In genomic region chr3:138786788-138787276, GRCh38 we compare ENCODE assay signal across 9 cellular contexts. TPM values are rescaled to one million over a fixed set of nuclear protein-coding genes. Genes with fewer than 3 reads are reported as not detected.
DNase-seq lines count a peak whose midpoint lies in the region; ATAC-seq and TF ChIP-seq lines count a peak whose summit lies in the region.
"Had no signal": no experiment of that assay in that cellular context is flagged by ENCODE, and none has a peak within 500 bp of the region (broad histone marks: within the 10 kb centered on the region; RNA-seq: fewer than 3 reads in every experiment).

No MANE protein-coding gene starts in this region.

- peaks cover 18% of the 10 kb centered on the region for H3K4me1 Mint-ChIP-seq in activated naive CD8-positive, alpha-beta T cell treated with anti-CD3 and anti-CD28 coated beads for 36 hours
- peaks cover 13% of the 10 kb centered on the region for H3K4me1 Mint-ChIP-seq in activated naive CD8-positive, alpha-beta T cell treated with anti-CD3 and anti-CD28 coated beads, Interleukin-2, amount 50 U/mL, for 24 hours
- H3K4me1 Mint-ChIP-seq in T-cell (peaks cover 25 to 33% (median 30%) of the 10 kb centered on the region in 3 donors), type B pancreatic cell (ENCODE audit: unreplicated experiment) (peaks cover 5% of the 10 kb centered on the region)

- POLR2A ChIA-PET in T-cell (lab: Charles Lee) = interaction anchor here in 1 of 2 donors (0.6 to 0.7 kb wide), 3 partner anchors 8 to 194 kb away, joined by 3 to 5 read pairs (median 4); no protein-coding TSS in a partner anchor

- H3K36me3 Mint-ChIP-seq in activated naive CD8-positive, alpha-beta T cell treated with anti-CD3 and anti-CD28 coated beads for 36 hours = peaks cover 16% of the 10 kb centered on the region
- H3K36me3 Mint-ChIP-seq in activated naive CD8-positive, alpha-beta T cell treated with anti-CD3 and anti-CD28 coated beads, Interleukin-2, amount 50 U/mL, for 24 hours (ENCODE audit: low read depth) = peaks cover 11% of the 10 kb centered on the region
- H3K36me3 Mint-ChIP-seq in T-cell (peaks cover 27% of the 10 kb centered on the region), type B pancreatic cell (peaks cover 18% of the 10 kb centered on the region)

- CTCF ChIA-PET in T-cell (lab: Charles Lee) = interaction anchor here (0.6 to 1.0 kb wide), 4 partner anchors 89 to 491 kb away, joined by 3 to 6 read pairs (median 4); no protein-coding TSS in a partner anchor

- no peaks in the 10 kb centered on the region for H3K27me3 Mint-ChIP-seq in activated naive CD8-positive, alpha-beta T cell treated with anti-CD3 and anti-CD28 coated beads for 36 hours
- H3K27me3 Mint-ChIP-seq in activated naive CD8-positive, alpha-beta T cell treated with anti-CD3 and anti-CD28 coated beads, Interleukin-2, amount 50 U/mL, for 24 hours = no peaks in the 10 kb centered on the region
- no peaks in the 10 kb centered on the region for H3K27me3 Mint-ChIP-seq in T-cell
- no peaks in the 10 kb centered on the region for H3K27me3 Mint-ChIP-seq in type B pancreatic cell

- DNase-seq in activated naive CD8-positive, alpha-beta T cell treated with anti-CD3 and anti-CD28 coated beads for 36 hours = no peak
- no peak for DNase-seq in activated naive CD8-positive, alpha-beta T cell treated with anti-CD3 and anti-CD28 coated beads, Interleukin-2, amount 50 U/mL, for 24 hours
- DNase-seq in T-cell (no peak), foreskin melanocyte (peak; percentile 100), type B pancreatic cell (ENCODE audit: extremely low spot score, unreplicated experiment) (no peak)
- no peak for DNase-seq in central memory CD4-positive, alpha-beta T cell
- DNase-seq: aorta had no signal

- no peak for TF ChIP-seq CTCF in type B pancreatic cell (conservative IDR thresholded peaks at IDR 0.05)

- ATAC-seq in activated naive CD8-positive, alpha-beta T cell treated with anti-CD3 and anti-CD28 coated beads, Interleukin-2, amount 50 U/mL, for 24 hours = no peak
- ATAC-seq in T-cell (replicated peaks in 1 of 4) = no peak
- ATAC-seq in HG02840 (IDR thresholded peaks at IDR 0.05; ENCODE audit: low FRiP score, unreplicated experiment) = no peak
- ATAC-seq in HG02852 (IDR thresholded peaks at IDR 0.05; ENCODE audit: unreplicated experiment) = no peak

- no peaks in the 10 kb centered on the region for H3K9me3 Mint-ChIP-seq in activated naive CD8-positive, alpha-beta T cell treated with anti-CD3 and anti-CD28 coated beads for 36 hours
- no peaks in the 10 kb centered on the region for H3K9me3 Mint-ChIP-seq in activated naive CD8-positive, alpha-beta T cell treated with anti-CD3 and anti-CD28 coated beads, Interleukin-2, amount 50 U/mL, for 24 hours
- H3K9me3 Mint-ChIP-seq in T-cell = no peaks in the 10 kb centered on the region
- peaks cover 4% of the 10 kb centered on the region for H3K9me3 Mint-ChIP-seq in type B pancreatic cell

- H3K27ac Mint-ChIP-seq in activated naive CD8-positive, alpha-beta T cell treated with anti-CD3 and anti-CD28 coated beads for 36 hours = peak overlapping the region; percentile 2
- no peak overlapping the region for H3K27ac Mint-ChIP-seq in activated naive CD8-positive, alpha-beta T cell treated with anti-CD3 and anti-CD28 coated beads, Interleukin-2, amount 50 U/mL, for 24 hours
- H3K27ac Mint-ChIP-seq in T-cell (peak overlapping the region; percentile 32 to 68), type B pancreatic cell (peak overlapping the region; percentile 42)

- H3K4me3 Mint-ChIP-seq in activated naive CD8-positive, alpha-beta T cell treated with anti-CD3 and anti-CD28 coated beads for 36 hours = no peak overlapping the region
- no peak overlapping the region for H3K4me3 Mint-ChIP-seq in activated naive CD8-positive, alpha-beta T cell treated with anti-CD3 and anti-CD28 coated beads, Interleukin-2, amount 50 U/mL, for 24 hours
- H3K4me3 Mint-ChIP-seq in T-cell (no peak overlapping the region), type B pancreatic cell (no peak overlapping the region)

RNA-seq across cellular contexts. Expression of gene PIK3CB, which starts 47.9 kb away (rescaled TPM):
- 10 to 100 TPM; 17.4 to 20.5 TPM for total RNA-seq in activated naive CD8-positive, alpha-beta T cell treated with anti-CD3 and anti-CD28 coated beads for 36 hours
- total RNA-seq in T-cell (10 to 100 TPM; 25.2 to 34.4 (median 30.9) TPM), type B pancreatic cell (ENCODE audit: low replicate concordance) (14.8 and 16.7 TPM in 2 replicates)
